ENCODE assay signal across 8 cellular contexts in genomic region chr6:159969921-159970320, GRCh38. TPM values are rescaled to one million over a fixed set of nuclear protein-coding genes. Genes with fewer than 3 reads are reported as not detected.
DNase-seq lines count a peak whose midpoint lies in the region; ATAC-seq, FAIRE-seq and TF ChIP-seq lines count a peak whose summit lies in the region.

No MANE protein-coding gene starts in this region.

- no peaks in the 10 kb centered on the region for H3K9me3 Mint-ChIP-seq in activated T-cell treated with anti-CD3 and anti-CD28 coated beads, Interleukin-2, amount 50 U/mL, for 4 hours
- H3K9me3 Mint-ChIP-seq in activated CD8-positive, alpha-beta T cell treated with anti-CD3 and anti-CD28 coated beads, Interleukin-2, amount 10 ng/mL, durations not matched to agents 7 days and 5 days (ENCODE audit: insufficient read depth): no peaks in the 10 kb centered on the region
- no peaks in the 10 kb centered on the region for H3K9me3 Mint-ChIP-seq in neural progenitor cell

- H3K36me3 Mint-ChIP-seq in activated T-cell treated with anti-CD3 and anti-CD28 coated beads, Interleukin-2, amount 50 U/mL, for 4 hours (ENCODE audit: insufficient read depth): peaks cover 2% of the 10 kb centered on the region
- peaks cover 21% of the 10 kb centered on the region for H3K36me3 Mint-ChIP-seq in activated CD8-positive, alpha-beta T cell treated with anti-CD3 and anti-CD28 coated beads, Interleukin-2, amount 10 ng/mL, durations not matched to agents 7 days and 5 days (ENCODE audit: low read depth)
- H3K36me3 Mint-ChIP-seq in neural progenitor cell: no peaks in the 10 kb centered on the region

- H3K27ac ChIP-seq in neural progenitor cell: peak overlapping the region; percentile 32

- H3K27me3 Mint-ChIP-seq in activated T-cell treated with anti-CD3 and anti-CD28 coated beads, Interleukin-2, amount 50 U/mL, for 4 hours (ENCODE audit: low read depth): no peaks in the 10 kb centered on the region
- H3K27me3 Mint-ChIP-seq in activated CD8-positive, alpha-beta T cell treated with anti-CD3 and anti-CD28 coated beads, Interleukin-2, amount 10 ng/mL, durations not matched to agents 7 days and 5 days (ENCODE audit: low read depth): peaks cover 10% of the 10 kb centered on the region
- peaks cover 7% of the 10 kb centered on the region for H3K27me3 Mint-ChIP-seq in neural progenitor cell (ENCODE audit: insufficient read depth, low read depth)

- H3K9me3 ChIP-seq in neural progenitor cell (ENCODE audit: low read depth): no peaks in the 10 kb centered on the region

- H3K36me3 ChIP-seq in neural progenitor cell: no peaks in the 10 kb centered on the region

- CTCF ChIA-PET in activated CD8-positive, alpha-beta T cell treated with anti-CD3 and anti-CD28 coated beads, Interleukin-2, amount 10 ng/mL, durations not matched to agents 7 days and 5 days (lab: Charles Lee): interaction anchor here (1.3 kb wide), 1 partner anchor 9 kb away, joined by 4 read pairs; no protein-coding TSS in a partner anchor

- H3F3A ChIP-seq in neural progenitor cell (ENCODE audit: low read depth): no peaks in the 10 kb centered on the region

- peaks cover 30% of the 10 kb centered on the region for H4K20me1 ChIP-seq in neural progenitor cell (ENCODE audit: low read depth)

- ATAC-seq in activated T-cell treated with anti-CD3 and anti-CD28 coated beads, Interleukin-2, amount 50 U/mL, for 4 hours: no peak
- peak; percentile 24 for ATAC-seq in HG02588 (IDR thresholded peaks at IDR 0.05; ENCODE audit: unreplicated experiment)
- ATAC-seq in activated CD8-positive, alpha-beta T cell treated with anti-CD3 and anti-CD28 coated beads, Interleukin-2, amount 10 ng/mL, durations not matched to agents 7 days and 5 days: peak; percentile 14

- H3K9ac ChIP-seq in neural progenitor cell: peak overlapping the region; percentile 88

- H3K27ac Mint-ChIP-seq in activated CD8-positive, alpha-beta T cell treated with anti-CD3 and anti-CD28 coated beads, Interleukin-2, amount 10 ng/mL, durations not matched to agents 7 days and 5 days: peak overlapping the region; percentile 94
- H3K27ac Mint-ChIP-seq in neural progenitor cell: peak overlapping the region; percentile 98

- DNase-seq in activated T-cell treated with anti-CD3 and anti-CD28 coated beads, Interleukin-2, amount 50 U/mL, for 4 hours: no peak
- DNase-seq in activated T-cell treated with anti-CD3 and anti-CD28 coated beads for 4 hours (no peak), NCI-H146 (lab: John Stamatoyannopoulos, UW) (peak; percentile 62), frontal cortex (ENCODE audit: low spot score in 2 of 2) (peak; percentile 67 to 71), neural progenitor cell (ENCODE audit: low spot score) (peak; percentile 81), retina (no peak)
- DNase-seq in activated CD8-positive, alpha-beta T cell treated with anti-CD3 and anti-CD28 coated beads, Interleukin-2, amount 10 ng/mL, durations not matched to agents 7 days and 5 days: peak; percentile 59

- H3K79me2 ChIP-seq in neural progenitor cell (ENCODE audit: low read depth): peaks cover 58% of the 10 kb centered on the region

- peak overlapping the region; percentile 94 for H3K4me3 ChIP-seq in neural progenitor cell

- peak overlapping the region; percentile 95 for H3K4me3 Mint-ChIP-seq in activated T-cell treated with anti-CD3 and anti-CD28 coated beads, Interleukin-2, amount 50 U/mL, for 4 hours
- H3K4me3 Mint-ChIP-seq in activated CD8-positive, alpha-beta T cell treated with anti-CD3 and anti-CD28 coated beads, Interleukin-2, amount 10 ng/mL, durations not matched to agents 7 days and 5 days: peak overlapping the region; percentile 92
- H3K4me3 Mint-ChIP-seq in neural progenitor cell: peak overlapping the region; percentile 93

- peak overlapping the region; percentile 81 for H3K4me2 ChIP-seq in neural progenitor cell

- POLR2A ChIA-PET in activated CD8-positive, alpha-beta T cell treated with anti-CD3 and anti-CD28 coated beads, Interleukin-2, amount 10 ng/mL, durations not matched to agents 7 days and 5 days (lab: Charles Lee): interaction anchor here (0.6 to 4.9 kb wide), 9 partner anchors 11 to 244 kb away, joined by 3 to 69 read pairs (median 5); partner anchors contain the start of genes MRPL18, TCP1 and WTAP

- peaks cover 18% of the 10 kb centered on the region for H3K4me1 ChIP-seq in neural progenitor cell

- H2AFZ ChIP-seq in neural progenitor cell (replicated peaks): peak overlapping the region; percentile 80

- H3K27me3 ChIP-seq in neural progenitor cell: peaks cover 29% of the 10 kb centered on the region

- no peak for TF ChIP-seq CTCF in neural progenitor cell (IDR thresholded peaks at IDR 0.05)

- FAIRE-seq in frontal cortex (lab: Jason Lieb, UNC): no peak

- peaks cover 53% of the 10 kb centered on the region for H3K4me1 Mint-ChIP-seq in activated T-cell treated with anti-CD3 and anti-CD28 coated beads, Interleukin-2, amount 50 U/mL, for 4 hours (ENCODE audit: low read depth)
- H3K4me1 Mint-ChIP-seq in activated CD8-positive, alpha-beta T cell treated with anti-CD3 and anti-CD28 coated beads, Interleukin-2, amount 10 ng/mL, durations not matched to agents 7 days and 5 days (ENCODE audit: low read depth): peaks cover 54% of the 10 kb centered on the region
- H3K4me1 Mint-ChIP-seq in neural progenitor cell: peaks cover 41% of the 10 kb centered on the region

RNA-seq across cellular contexts. Expression of gene IGF2R, which starts 1.0 kb away (rescaled TPM):
- total RNA-seq in activated T-cell treated with anti-CD3 and anti-CD28 coated beads, Interleukin-2, amount 50 U/mL, for 4 hours: 10 to 100 TPM; 44.9 to 65.3 (median 58.2) TPM
- total RNA-seq in activated CD8-positive, alpha-beta T cell treated with anti-CD3 and anti-CD28 coated beads, Interleukin-2, amount 10 ng/mL, durations not matched to agents 7 days and 5 days: 10 to 100 TPM; 57.4 to 59.8 TPM
- total RNA-seq in frontal cortex (20.8 TPM), neural progenitor cell (ENCODE audit: low replicate concordance) (35.1 and 46.1 TPM in 2 replicates)

Comparison
In these comparisons a context has a peak if more than half of its experiments do, and no peak if none do; other contexts are left out.
1. ATAC-seq: peak in HG02588 (single experiment) and activated CD8-positive, alpha-beta T cell treated with anti-CD3 and anti-CD28 coated beads, Interleukin-2, amount 10 ng/mL, durations not matched to agents 7 days and 5 days (single experiment); none in activated T-cell treated with anti-CD3 and anti-CD28 coated beads, Interleukin-2, amount 50 U/mL, for 4 hours (0 of 2).
2. DNase-seq: peak in NCI-H146 (single experiment), activated CD8-positive, alpha-beta T cell treated with anti-CD3 and anti-CD28 coated beads, Interleukin-2, amount 10 ng/mL, durations not matched to agents 7 days and 5 days (single experiment), frontal cortex (2 of 2) and neural progenitor cell (single experiment); none in activated T-cell treated with anti-CD3 and anti-CD28 coated beads, Interleukin-2, amount 50 U/mL, for 4 hours (single experiment), activated T-cell treated with anti-CD3 and anti-CD28 coated beads for 4 hours (single experiment) and retina (single experiment).
3. Peak in every context shown above with its lines, with median percentiles within 50 percentile points of each other: H3K4me3 Mint-ChIP-seq.